In genomic region chr17:45440161-45440859, GRCh38 we compare ENCODE assay signal across 9 cellular contexts. TPM values are rescaled to one million over a fixed set of nuclear protein-coding genes. Genes with fewer than 3 reads are reported as not detected.
A peak's percentile ranks its signal among the peaks of the same experiment; 100 is the strongest.
DNase-seq lines count a peak whose midpoint lies in the region; ATAC-seq and TF ChIP-seq lines count a peak whose summit lies in the region.
"Had no signal": no experiment of that assay in that cellular context is flagged by ENCODE, and none has a peak within 500 bp of the region (broad histone marks: within the 10 kb centered on the region; RNA-seq: fewer than 3 reads in every experiment).

No MANE protein-coding gene starts in this region.

- no peak overlapping the region for H3K27ac ChIP-seq in CD4-positive, alpha-beta memory T cell (ENCODE audit: low read depth, low read length)
- H3K27ac ChIP-seq in left lung: no peak overlapping the region

- peaks cover 6% of the 10 kb centered on the region for H3K4me1 ChIP-seq in CD4-positive, alpha-beta memory T cell (ENCODE audit: insufficient read depth, low read length)
- peaks cover 0 to 16% of the 10 kb centered on the region in 2 donors for H3K4me1 ChIP-seq in left lung

- peaks cover 4 to 19% (median 10%) of the 10 kb centered on the region in 4 donors for H3K4me1 Mint-ChIP-seq in CD4-positive, alpha-beta memory T cell
- H3K4me1 Mint-ChIP-seq in T-helper 17 cell: peaks cover 8% of the 10 kb centered on the region

- H3K27me3 ChIP-seq in CD4-positive, alpha-beta memory T cell (ENCODE audit: insufficient read depth, low read length): no peaks in the 10 kb centered on the region
- H3K27me3 ChIP-seq in left lung: no peaks in the 10 kb centered on the region

- H3K36me3 Mint-ChIP-seq in CD4-positive, alpha-beta memory T cell: peaks cover 0 to 28% of the 10 kb centered on the region in 2 donors
- peaks cover 2% of the 10 kb centered on the region for H3K36me3 Mint-ChIP-seq in T-helper 17 cell (ENCODE audit: low read depth)

- ATAC-seq in T-helper 17 cell (no peak), left lung (peak; percentile 45), GM19023 (IDR thresholded peaks at IDR 0.05; ENCODE audit: unreplicated experiment) (no peak), HG02970 (IDR thresholded peaks at IDR 0.05; ENCODE audit: low FRiP score, unreplicated experiment) (no peak)

- H3K9me3 ChIP-seq in CD4-positive, alpha-beta memory T cell (ENCODE audit: control insufficient read depth in 1 of 2, low read length in 2 of 2): no peaks in the 10 kb centered on the region
- H3K9me3 ChIP-seq in T-helper 17 cell (ENCODE audit: control insufficient read depth, low read length, poor library complexity, severe bottlenecking): no peaks in the 10 kb centered on the region
- H3K9me3 ChIP-seq in left lung: no peaks in the 10 kb centered on the region

- peak overlapping the region; percentile 18 to 88 (median 68) for H3K27ac Mint-ChIP-seq in CD4-positive, alpha-beta memory T cell
- H3K27ac Mint-ChIP-seq in T-helper 17 cell: peak overlapping the region; percentile 74

- no peak for TF ChIP-seq CTCF in left lung (IDR thresholded peaks at IDR 0.05)

- H3K4me3 Mint-ChIP-seq in CD4-positive, alpha-beta memory T cell: no peak overlapping the region
- H3K4me3 Mint-ChIP-seq in T-helper 17 cell: no peak overlapping the region

- no peaks in the 10 kb centered on the region for H3K9me3 Mint-ChIP-seq in CD4-positive, alpha-beta memory T cell

- H3K27me3 Mint-ChIP-seq in CD4-positive, alpha-beta memory T cell: no peaks in the 10 kb centered on the region
- H3K27me3 Mint-ChIP-seq in T-helper 17 cell: no peaks in the 10 kb centered on the region

- H3K36me3 ChIP-seq in CD4-positive, alpha-beta memory T cell (ENCODE audit: insufficient read depth, low read length): peaks cover 5% of the 10 kb centered on the region
- H3K36me3 ChIP-seq in left lung: peaks cover 0 to 86% of the 10 kb centered on the region in 2 donors

- CTCF ChIA-PET in CD4-positive, alpha-beta memory T cell (lab: Charles Lee; ENCODE audit: partially characterized antibody): interaction anchor here (0.6 to 0.9 kb wide), 2 partner anchors 12 to 501 kb away, joined by 4 read pairs; no protein-coding TSS in a partner anchor

- intact Hi-C loops in CD4-positive, alpha-beta memory T cell (cut with micrococcal nuclease): no loop called here
- intact Hi-C loops in left lung (cut with DNase I): no loop called here

- no peak overlapping the region for H3K4me3 ChIP-seq in CD4-positive, alpha-beta memory T cell (ENCODE audit: low read length in 2 of 2)
- H3K4me3 ChIP-seq in left lung: no peak overlapping the region

- POLR2A ChIA-PET in CD4-positive, alpha-beta memory T cell (lab: Charles Lee; ENCODE audit: partially characterized antibody): no interaction called here

- no peak for DNase-seq in CD4-positive, alpha-beta memory T cell
- DNase-seq in HuH-7 (ENCODE audit: low spot score) (peak; percentile 56), T-helper 17 cell (no peak), left lung (no peak), amniotic stem cell (lab: John Stamatoyannopoulos, UW) (no peak), NCI-H1092 treated with DMSO at 0.1 percent for 48 hours (lab: John Stamatoyannopoulos, UW) (no peak)
- DNase-seq: Kasumi-1 had no signal

RNA-seq across cellular contexts. Expression of gene ARHGAP27, which starts 7.6 kb away (rescaled TPM):
- total RNA-seq in CD4-positive, alpha-beta memory T cell: 100 to 1,000 TPM; 108 to 113 TPM
- 10 to 100 TPM; 23.0 to 30.6 TPM for polyA plus RNA-seq in CD4-positive, alpha-beta memory T cell
- total RNA-seq in T-helper 17 cell (10 to 100 TPM; 42.0 to 55.4 TPM), left lung (10 to 100 TPM; 62.4 to 80.6 TPM)

RNA-seq across cellular contexts. Expression of gene PLEKHM1, which starts 50.2 kb away (rescaled TPM):
- total RNA-seq in CD4-positive, alpha-beta memory T cell: 10 to 100 TPM; 82.9 to 92.5 TPM
- polyA plus RNA-seq in CD4-positive, alpha-beta memory T cell: 10 to 100 TPM in 1 of 2 donors, 1 to 10 TPM in 1; 6.8 to 18.8 TPM
- total RNA-seq in T-helper 17 cell (10 to 100 TPM; 87.6 to 97.0 TPM), left lung (10 to 100 TPM; 58.4 to 96.9 TPM)
